ENCODE assay signal across 1 cellular context in the genomic region with DNA sequence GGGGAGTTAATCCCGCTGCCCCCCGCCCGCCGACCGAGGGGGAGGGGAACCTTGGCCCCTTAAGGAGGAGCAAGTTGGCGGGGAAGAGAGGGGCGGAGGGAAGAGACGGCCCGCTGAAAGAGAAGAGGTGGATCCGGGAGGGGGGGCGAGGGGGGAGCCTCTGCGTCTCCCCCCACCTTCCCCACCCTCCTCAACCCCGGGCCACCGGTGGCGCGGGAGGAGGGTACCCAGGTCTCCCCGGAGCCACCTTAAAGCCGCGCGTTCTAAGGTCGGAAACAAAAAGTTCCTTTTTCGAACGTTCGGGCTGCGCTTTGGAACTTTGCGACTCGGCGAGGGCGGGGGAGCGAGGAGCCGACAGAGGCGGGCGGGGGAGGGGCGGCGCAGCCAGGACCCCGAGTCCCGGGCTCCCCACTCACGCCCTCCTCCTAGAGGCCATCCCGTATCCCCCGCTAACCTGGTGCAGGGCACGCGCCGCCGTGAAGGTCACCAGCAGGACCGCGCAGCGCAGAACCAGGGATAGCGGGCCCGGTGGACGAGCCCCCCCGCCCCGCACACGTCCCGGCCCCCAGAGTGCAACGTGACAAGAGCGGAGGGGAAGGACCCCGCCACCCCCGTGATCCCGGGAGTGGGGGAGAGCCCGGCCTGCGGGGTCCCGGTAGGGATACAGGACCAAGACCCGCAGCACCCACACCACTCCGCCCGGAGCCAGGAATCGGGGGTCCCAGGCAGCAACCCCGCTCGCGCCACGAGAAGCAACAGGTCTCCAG.
TF ChIP-seq lines count a peak whose summit lies in the region.

No MANE protein-coding gene starts in this region.

TF ChIP-seq in WTC11, 78 proteins besides CTCF, POLR2A, EP300 and RAD21 (continued from another document):
- TF ChIP-seq, protein P1, sequence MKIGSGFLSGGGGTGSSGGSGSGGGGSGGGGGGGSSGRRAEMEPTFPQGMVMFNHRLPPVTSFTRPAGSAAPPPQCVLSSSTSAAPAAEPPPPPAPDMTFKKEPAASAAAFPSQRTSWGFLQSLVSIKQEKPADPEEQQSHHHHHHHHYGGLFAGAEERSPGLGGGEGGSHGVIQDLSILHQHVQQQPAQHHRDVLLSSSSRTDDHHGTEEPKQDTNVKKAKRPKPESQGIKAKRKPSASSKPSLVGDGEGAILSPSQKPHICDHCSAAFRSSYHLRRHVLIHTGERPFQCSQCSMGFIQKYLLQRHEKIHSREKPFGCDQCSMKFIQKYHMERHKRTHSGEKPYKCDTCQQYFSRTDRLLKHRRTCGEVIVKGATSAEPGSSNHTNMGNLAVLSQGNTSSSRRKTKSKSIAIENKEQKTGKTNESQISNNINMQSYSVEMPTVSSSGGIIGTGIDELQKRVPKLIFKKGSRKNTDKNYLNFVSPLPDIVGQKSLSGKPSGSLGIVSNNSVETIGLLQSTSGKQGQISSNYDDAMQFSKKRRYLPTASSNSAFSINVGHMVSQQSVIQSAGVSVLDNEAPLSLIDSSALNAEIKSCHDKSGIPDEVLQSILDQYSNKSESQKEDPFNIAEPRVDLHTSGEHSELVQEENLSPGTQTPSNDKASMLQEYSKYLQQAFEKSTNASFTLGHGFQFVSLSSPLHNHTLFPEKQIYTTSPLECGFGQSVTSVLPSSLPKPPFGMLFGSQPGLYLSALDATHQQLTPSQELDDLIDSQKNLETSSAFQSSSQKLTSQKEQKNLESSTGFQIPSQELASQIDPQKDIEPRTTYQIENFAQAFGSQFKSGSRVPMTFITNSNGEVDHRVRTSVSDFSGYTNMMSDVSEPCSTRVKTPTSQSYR (CRISPR knock-in tag; IDR thresholded peaks at IDR 0.05): 0 out of 2 replicates have a peak, but pooled peaks have one; percentile 34
- TF ChIP-seq SMAD3 (CRISPR knock-in tag; IDR thresholded peaks at IDR 0.05; ENCODE audit: borderline replicate concordance): no peak
- TF ChIP-seq, protein P2, sequence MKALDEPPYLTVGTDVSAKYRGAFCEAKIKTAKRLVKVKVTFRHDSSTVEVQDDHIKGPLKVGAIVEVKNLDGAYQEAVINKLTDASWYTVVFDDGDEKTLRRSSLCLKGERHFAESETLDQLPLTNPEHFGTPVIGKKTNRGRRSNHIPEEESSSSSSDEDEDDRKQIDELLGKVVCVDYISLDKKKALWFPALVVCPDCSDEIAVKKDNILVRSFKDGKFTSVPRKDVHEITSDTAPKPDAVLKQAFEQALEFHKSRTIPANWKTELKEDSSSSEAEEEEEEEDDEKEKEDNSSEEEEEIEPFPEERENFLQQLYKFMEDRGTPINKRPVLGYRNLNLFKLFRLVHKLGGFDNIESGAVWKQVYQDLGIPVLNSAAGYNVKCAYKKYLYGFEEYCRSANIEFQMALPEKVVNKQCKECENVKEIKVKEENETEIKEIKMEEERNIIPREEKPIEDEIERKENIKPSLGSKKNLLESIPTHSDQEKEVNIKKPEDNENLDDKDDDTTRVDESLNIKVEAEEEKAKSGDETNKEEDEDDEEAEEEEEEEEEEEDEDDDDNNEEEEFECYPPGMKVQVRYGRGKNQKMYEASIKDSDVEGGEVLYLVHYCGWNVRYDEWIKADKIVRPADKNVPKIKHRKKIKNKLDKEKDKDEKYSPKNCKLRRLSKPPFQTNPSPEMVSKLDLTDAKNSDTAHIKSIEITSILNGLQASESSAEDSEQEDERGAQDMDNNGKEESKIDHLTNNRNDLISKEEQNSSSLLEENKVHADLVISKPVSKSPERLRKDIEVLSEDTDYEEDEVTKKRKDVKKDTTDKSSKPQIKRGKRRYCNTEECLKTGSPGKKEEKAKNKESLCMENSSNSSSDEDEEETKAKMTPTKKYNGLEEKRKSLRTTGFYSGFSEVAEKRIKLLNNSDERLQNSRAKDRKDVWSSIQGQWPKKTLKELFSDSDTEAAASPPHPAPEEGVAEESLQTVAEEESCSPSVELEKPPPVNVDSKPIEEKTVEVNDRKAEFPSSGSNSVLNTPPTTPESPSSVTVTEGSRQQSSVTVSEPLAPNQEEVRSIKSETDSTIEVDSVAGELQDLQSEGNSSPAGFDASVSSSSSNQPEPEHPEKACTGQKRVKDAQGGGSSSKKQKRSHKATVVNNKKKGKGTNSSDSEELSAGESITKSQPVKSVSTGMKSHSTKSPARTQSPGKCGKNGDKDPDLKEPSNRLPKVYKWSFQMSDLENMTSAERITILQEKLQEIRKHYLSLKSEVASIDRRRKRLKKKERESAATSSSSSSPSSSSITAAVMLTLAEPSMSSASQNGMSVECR (CRISPR knock-in tag; IDR thresholded peaks at IDR 0.05; ENCODE audit: borderline replicate concordance): 0 out of 2 replicates have a peak, but pooled peaks have one; percentile 35
- no peak for TF ChIP-seq ZNF423 (CRISPR knock-in tag; IDR thresholded peaks at IDR 0.05)
- TF ChIP-seq TEAD1 (CRISPR knock-in tag; IDR thresholded peaks at IDR 0.05): 0 out of 2 replicates have a peak, but pooled peaks have one; percentile 25
- TF ChIP-seq FOXK1 (CRISPR knock-in tag; IDR thresholded peaks at IDR 0.05): 0 out of 2 replicates have a peak, but pooled peaks have one; percentile 31
- TF ChIP-seq ESRRA (CRISPR knock-in tag; IDR thresholded peaks at IDR 0.05; ENCODE audit: borderline replicate concordance): peak; percentile 83; the same call in 1 of the 2 replicates
- 0 out of 2 replicates have a peak, but pooled peaks have one; percentile 25 for TF ChIP-seq SP1 (CRISPR knock-in tag; conservative IDR thresholded peaks at IDR 0.05)
- TF ChIP-seq GRHL2 (CRISPR knock-in tag; IDR thresholded peaks at IDR 0.05; ENCODE audit: insufficient replicate concordance, severe bottlenecking): no peak
